In genomic region chr11:16278986-16279385, GRCh38 we compare ENCODE assay signal across 15 cellular contexts.
DNase-seq lines count a peak whose midpoint lies in the region; ATAC-seq, FAIRE-seq and TF ChIP-seq lines count a peak whose summit lies in the region.
"Had no signal": no experiment of that assay in that cellular context is flagged by ENCODE, and none has a peak within 500 bp of the region (broad histone marks: within the 10 kb centered on the region; RNA-seq: fewer than 3 reads in every experiment).

No MANE protein-coding gene starts in this region.

- H3K4me2 ChIP-seq in A549 (no peak overlapping the region), K562 (ENCODE audit: insufficient read depth, low read length) (no peak overlapping the region)

- in situ Hi-C loops in K562 (cut with MboI), result no loop called here

- POLR2A ChIA-PET in A549 (lab: Yijun Ruan, JAX) (no interaction called here), K562 (lab: Yijun Ruan, JAX) (no interaction called here)

- no peak for TF ChIP-seq CTCF in A549 (IDR thresholded peaks at IDR 0.05)
- TF ChIP-seq CTCF in K562 (IDR thresholded peaks at IDR 0.05 in 2 of 3, conservative IDR thresholded peaks at IDR 0.05 in 1 of 3; ENCODE audit: insufficient read depth in 2 of 3, low read depth in 1 of 3, low read length in 3 of 3), result no peak
- TF ChIP-seq CTCF in foreskin keratinocyte (conservative IDR thresholded peaks at IDR 0.05), result no peak
- TF ChIP-seq CTCF in pancreas (IDR thresholded peaks at IDR 0.05), result no peak
- no peak for TF ChIP-seq CTCF in psoas muscle (IDR thresholded peaks at IDR 0.05)

- no peak for TF ChIP-seq RAD21 in A549 (conservative IDR thresholded peaks at IDR 0.05 in 1 of 2, IDR thresholded peaks at IDR 0.05 in 1 of 2)
- no peak for TF ChIP-seq RAD21 in K562 (CRISPR knock-in tag; conservative IDR thresholded peaks at IDR 0.05 in 1 of 2, IDR thresholded peaks at IDR 0.05 in 1 of 2)

- ATAC-seq in A549, result no peak
- ATAC-seq in K562, result no peak
- ATAC-seq in foreskin keratinocyte, result no peak
- ATAC-seq in pancreas, result no peak
- ATAC-seq in psoas muscle, result no peak

- DNase-seq in A549 (ENCODE audit: low read depth in 1 of 2, low spot score in 1 of 2) (no peak), K562 (ENCODE audit: extremely low read depth in 1 of 4, low spot score in 3 of 4) (no peak), foreskin keratinocyte (no peak), pancreas (no peak), psoas muscle (no peak), Ammon's horn (ENCODE audit: low spot score) (no peak), iPS-NIHi11 (ENCODE audit: low spot score) (no peak)
- DNase-seq: ACHN; Calu3; CD4-positive, alpha-beta T cell; GF-D8; GM23248 had no signal

- no peaks in the 10 kb centered on the region for H3K9me3 ChIP-seq in A549
- no peaks in the 10 kb centered on the region for H3K9me3 ChIP-seq in K562 (replicated peaks; ENCODE audit: control insufficient read depth, insufficient read depth, low read depth, low read length)
- no peaks in the 10 kb centered on the region for H3K9me3 ChIP-seq in pancreas
- no peaks in the 10 kb centered on the region for H3K9me3 ChIP-seq in psoas muscle
- H3K9me3 ChIP-seq: HAP-1 had no signal

- H2AFZ ChIP-seq in K562 (ENCODE audit: low read depth, low read length), result peak overlapping the region; percentile 51
- H2AFZ ChIP-seq: GM23248 had no signal

- intact Hi-C loops in K562 (cut with micrococcal nuclease), result loop anchor here (5.0 kb wide), 1 partner anchor 87 kb away; no protein-coding TSS in a partner anchor
- intact Hi-C loops in pancreas (cut with DNase I), result no loop called here
- intact Hi-C loops in psoas muscle (cut with DNase I), result no loop called here

- no peak for TF ChIP-seq EP300 in A549 (IDR thresholded peaks at IDR 0.05)
- no peak for TF ChIP-seq EP300 in K562 (IDR thresholded peaks at IDR 0.05; ENCODE audit: low read length)

- no peaks in the 10 kb centered on the region for H3K79me2 ChIP-seq in K562 (ENCODE audit: control insufficient read depth, insufficient read depth, low read length)

- no peak overlapping the region for H3K4me3 ChIP-seq in A549
- H3K4me3 ChIP-seq in K562, result no peak overlapping the region
- no peak overlapping the region for H3K4me3 ChIP-seq in pancreas
- no peak overlapping the region for H3K4me3 ChIP-seq in psoas muscle
- H3K4me3 ChIP-seq: GM23248, HAP-1 had no signal

- no peaks in the 10 kb centered on the region for H4K20me1 ChIP-seq in K562 (replicated peaks; ENCODE audit: control insufficient read depth, insufficient read depth, low read length)

- FAIRE-seq in A549 (lab: Jason Lieb, UNC), result peak; percentile 23
- peak; percentile 49 for FAIRE-seq in K562 (lab: Jason Lieb, UNC)
- FAIRE-seq in pancreas (lab: Jason Lieb, UNC), result peak; percentile 91
- FAIRE-seq: GM19239 had no signal

- TF ChIP-seq POLR2A in A549 (IDR thresholded peaks at IDR 0.05; ENCODE audit: low read length) (no peak), K562 (conservative IDR thresholded peaks at IDR 0.05) (no peak)

- CTCF ChIA-PET in A549 (lab: Yijun Ruan, JAX) (no interaction called here), K562 (lab: Yijun Ruan, JAX; ENCODE audit: low intra/inter-chr PET ratio) (no interaction called here)

- H3K27me3 ChIP-seq in K562 (ENCODE audit: control insufficient read depth in 2 of 2, insufficient read depth in 2 of 2, low read length in 2 of 2), result no peaks in the 10 kb centered on the region
- H3K27me3 ChIP-seq in foreskin keratinocyte, result peaks cover 10% of the 10 kb centered on the region
- no peaks in the 10 kb centered on the region for H3K27me3 ChIP-seq in pancreas
- no peaks in the 10 kb centered on the region for H3K27me3 ChIP-seq in psoas muscle (ENCODE audit: insufficient read depth in 3 of 3, low read length in 2 of 3)

- H3K27ac ChIP-seq in A549, result no peak overlapping the region
- peak overlapping the region; percentile 30; the same call in 2 of the 3 replicates for H3K27ac ChIP-seq in K562 (ENCODE audit: extremely low read depth, low read depth, low read length)
- H3K27ac ChIP-seq in foreskin keratinocyte, result peak overlapping the region; percentile 30
- H3K27ac ChIP-seq in pancreas, result no peak overlapping the region
- no peak overlapping the region for H3K27ac ChIP-seq in psoas muscle
- H3K27ac ChIP-seq: C4-2B, GM23248 had no signal

- peak overlapping the region in 1 of 2 experiments; percentile 25; a peak in 1 of 4 replicates for H3K9ac ChIP-seq in K562 (ENCODE audit: insufficient read depth in 1 of 2, low read depth in 2 of 2, low read length in 2 of 2)
- H3K9ac ChIP-seq: GM23248 had no signal

- H3K4me1 ChIP-seq in A549, result no peaks in the 10 kb centered on the region
- H3K4me1 ChIP-seq in K562 (replicated peaks in 1 of 2; ENCODE audit: control insufficient read depth in 2 of 2, insufficient read depth in 2 of 2, low read length in 2 of 2), result peaks cover 0 to 19% of the 10 kb centered on the region in 2 experiments; a peak in 2 of 5 replicates
- H3K4me1 ChIP-seq in foreskin keratinocyte, result peaks cover 25% of the 10 kb centered on the region
- H3K4me1 ChIP-seq in pancreas, result peaks cover 0 to 4% (median 0%) of the 10 kb centered on the region in 3 donors
- peaks cover 19% of the 10 kb centered on the region for H3K4me1 ChIP-seq in psoas muscle

- 22% methylated on average over 1 of the region's 1 CpG for WGBS in A549 (ENCODE audit: missing lambda C conversion rate)
- WGBS in K562 (ENCODE audit: insufficient coverage, low coverage, missing lambda C conversion rate), result 20% methylated on average over 1 of the region's 1 CpG
- 81 to 92% methylated on average over 1 of the region's 1 CpG for WGBS in pancreas, 2 donors
- 52 to 76% (median 58%) methylated on average over 1 of the region's 1 CpG for WGBS in psoas muscle, 3 donors

- no TSS peak for BruUV-seq in K562 (replicated peaks; lab: Mats Ljungman, UMichigan)

- H3K36me3 ChIP-seq in K562 (ENCODE audit: control insufficient read depth, insufficient read depth, low read length) (no peaks in the 10 kb centered on the region), pancreas (no peaks in the 10 kb centered on the region), psoas muscle (ENCODE audit: insufficient read depth in 1 of 2, low read depth in 1 of 2) (no peaks in the 10 kb centered on the region)
- H3K36me3 ChIP-seq: HAP-1 had no signal

- H3K9me1 ChIP-seq in K562 (ENCODE audit: control insufficient read depth, insufficient read depth, low read length), result no peaks in the 10 kb centered on the region

TF ChIP-seq in A549, 52 proteins besides CTCF, POLR2A, EP300 and RAD21:
- no peak for TF ChIP-seq RCOR1 (IDR thresholded peaks at IDR 0.05; ENCODE audit: low read depth, low read length)
- TF ChIP-seq HES2 (IDR thresholded peaks at IDR 0.05), result no peak
- no peak for TF ChIP-seq ESRRA (IDR thresholded peaks at IDR 0.05; ENCODE audit: borderline replicate concordance, low read length)
- no peak for TF ChIP-seq BHLHE40 (IDR thresholded peaks at IDR 0.05; ENCODE audit: low read depth, low read length)
- TF ChIP-seq EHF (CRISPR knock-in tag; IDR thresholded peaks at IDR 0.05), result no peak
- no peak for TF ChIP-seq FOSL2 (IDR thresholded peaks at IDR 0.05)
- no peak for TF ChIP-seq FOSL2 (CRISPR knock-in tag; IDR thresholded peaks at IDR 0.05)
- no peak for TF ChIP-seq CEBPB (IDR thresholded peaks at IDR 0.05)
- no peak for TF ChIP-seq HOXB5 (CRISPR knock-in tag; IDR thresholded peaks at IDR 0.05)
- no peak for TF ChIP-seq FOSB (CRISPR knock-in tag; IDR thresholded peaks at IDR 0.05)
- TF ChIP-seq HOXB13 (CRISPR knock-in tag; IDR thresholded peaks at IDR 0.05; ENCODE audit: low read depth), result no peak
- TF ChIP-seq KDM1A (IDR thresholded peaks at IDR 0.05; ENCODE audit: low read depth), result no peak
- no peak for TF ChIP-seq ZFP36 (IDR thresholded peaks at IDR 0.05; ENCODE audit: borderline replicate concordance, partially characterized antibody)

TF ChIP-seq in K562, 482 proteins besides CTCF, POLR2A, EP300 and RAD21 (continues in another document):
- TF ChIP-seq BRCA1 (IDR thresholded peaks at IDR 0.05), result no peak
- TF ChIP-seq BRCA1 (CRISPR knock-in tag; IDR thresholded peaks at IDR 0.05), result no peak

Comparison
In these comparisons a context has a peak if more than half of its experiments do, and no peak if none do; other contexts are left out.
1. H3K27ac ChIP-seq: peak in K562 (single experiment) and foreskin keratinocyte (single experiment); none in A549 (0 of 2), pancreas (0 of 4) and psoas muscle (single experiment).